ENCODE assay signal across 1 cellular context in genomic region chr16:88811600-88811849, GRCh38.
TF ChIP-seq lines count a peak whose summit lies in the region.

No MANE protein-coding gene starts in this region.

TF ChIP-seq in HepG2, 621 proteins besides CTCF, POLR2A, EP300 and RAD21 (continued from another document and continues in another):
- TF ChIP-seq, protein P1, sequence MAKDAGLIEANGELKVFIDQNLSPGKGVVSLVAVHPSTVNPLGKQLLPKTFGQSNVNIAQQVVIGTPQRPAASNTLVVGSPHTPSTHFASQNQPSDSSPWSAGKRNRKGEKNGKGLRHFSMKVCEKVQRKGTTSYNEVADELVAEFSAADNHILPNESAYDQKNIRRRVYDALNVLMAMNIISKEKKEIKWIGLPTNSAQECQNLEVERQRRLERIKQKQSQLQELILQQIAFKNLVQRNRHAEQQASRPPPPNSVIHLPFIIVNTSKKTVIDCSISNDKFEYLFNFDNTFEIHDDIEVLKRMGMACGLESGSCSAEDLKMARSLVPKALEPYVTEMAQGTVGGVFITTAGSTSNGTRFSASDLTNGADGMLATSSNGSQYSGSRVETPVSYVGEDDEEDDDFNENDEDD (CRISPR knock-in tag; IDR thresholded peaks at IDR 0.05; ENCODE audit: borderline replicate concordance) = peak; percentile 9; the same call in 1 of the 2 replicates
- TF ChIP-seq ZNF563 (CRISPR knock-in tag; IDR thresholded peaks at IDR 0.05) = peak; percentile 83
- TF ChIP-seq GABPA (IDR thresholded peaks at IDR 0.05; ENCODE audit: low read depth, low read length) = no peak
- TF ChIP-seq GABPA (CRISPR knock-in tag; IDR thresholded peaks at IDR 0.05; ENCODE audit: low read depth) = no peak
- TF ChIP-seq ZNF770 (CRISPR knock-in tag; IDR thresholded peaks at IDR 0.05) = peak; percentile 8; the same call in 1 of the 2 replicates
- peak; percentile 97 for TF ChIP-seq AGO2 (optimal IDR thresholded peaks at IDR 0.05; ENCODE audit: low read depth, low read length)
- TF ChIP-seq, protein P2, sequence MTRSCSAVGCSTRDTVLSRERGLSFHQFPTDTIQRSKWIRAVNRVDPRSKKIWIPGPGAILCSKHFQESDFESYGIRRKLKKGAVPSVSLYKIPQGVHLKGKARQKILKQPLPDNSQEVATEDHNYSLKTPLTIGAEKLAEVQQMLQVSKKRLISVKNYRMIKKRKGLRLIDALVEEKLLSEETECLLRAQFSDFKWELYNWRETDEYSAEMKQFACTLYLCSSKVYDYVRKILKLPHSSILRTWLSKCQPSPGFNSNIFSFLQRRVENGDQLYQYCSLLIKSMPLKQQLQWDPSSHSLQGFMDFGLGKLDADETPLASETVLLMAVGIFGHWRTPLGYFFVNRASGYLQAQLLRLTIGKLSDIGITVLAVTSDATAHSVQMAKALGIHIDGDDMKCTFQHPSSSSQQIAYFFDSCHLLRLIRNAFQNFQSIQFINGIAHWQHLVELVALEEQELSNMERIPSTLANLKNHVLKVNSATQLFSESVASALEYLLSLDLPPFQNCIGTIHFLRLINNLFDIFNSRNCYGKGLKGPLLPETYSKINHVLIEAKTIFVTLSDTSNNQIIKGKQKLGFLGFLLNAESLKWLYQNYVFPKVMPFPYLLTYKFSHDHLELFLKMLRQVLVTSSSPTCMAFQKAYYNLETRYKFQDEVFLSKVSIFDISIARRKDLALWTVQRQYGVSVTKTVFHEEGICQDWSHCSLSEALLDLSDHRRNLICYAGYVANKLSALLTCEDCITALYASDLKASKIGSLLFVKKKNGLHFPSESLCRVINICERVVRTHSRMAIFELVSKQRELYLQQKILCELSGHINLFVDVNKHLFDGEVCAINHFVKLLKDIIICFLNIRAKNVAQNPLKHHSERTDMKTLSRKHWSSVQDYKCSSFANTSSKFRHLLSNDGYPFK (CRISPR knock-in tag; IDR thresholded peaks at IDR 0.05; ENCODE audit: borderline replicate concordance) = peak; percentile 57; the same call in 1 of the 2 replicates
- no peak; the same call in 1 of the 2 replicates for TF ChIP-seq BORCS8-MEF2B (CRISPR knock-in tag; IDR thresholded peaks at IDR 0.05)
- TF ChIP-seq ZNF383 (CRISPR knock-in tag; IDR thresholded peaks at IDR 0.05; ENCODE audit: borderline replicate concordance) = peak; percentile 96
- TF ChIP-seq SMAD1 (CRISPR knock-in tag; IDR thresholded peaks at IDR 0.05; ENCODE audit: borderline replicate concordance, low read depth) = no peak; the same call in 1 of the 2 replicates
- peak; percentile 90; the same call in 1 of the 2 replicates for TF ChIP-seq ZNF776 (CRISPR knock-in tag; IDR thresholded peaks at IDR 0.05)
- TF ChIP-seq CCDC6 (CRISPR knock-in tag; IDR thresholded peaks at IDR 0.05) = peak; percentile 85; the same call in 1 of the 2 replicates
- no peak; the same call in 1 of the 2 replicates for TF ChIP-seq ZBTB2 (CRISPR knock-in tag; IDR thresholded peaks at IDR 0.05; ENCODE audit: low read depth)
- peak; percentile 95; the same call in 1 of the 2 replicates for TF ChIP-seq ZNF850 (CRISPR knock-in tag; conservative IDR thresholded peaks at IDR 0.05)
- no peak; the same call in 1 of the 2 replicates for TF ChIP-seq ZNF660 (CRISPR knock-in tag; IDR thresholded peaks at IDR 0.05; ENCODE audit: borderline replicate concordance, low read depth)
- 0 out of 2 replicates have a peak, but pooled peaks have one; percentile 1 for TF ChIP-seq FOSL2 (CRISPR knock-in tag; IDR thresholded peaks at IDR 0.05)
- TF ChIP-seq ZSCAN22 (CRISPR knock-in tag; IDR thresholded peaks at IDR 0.05) = peak; percentile 69; the same call in 1 of the 2 replicates
- 0 out of 2 replicates have a peak, but pooled peaks have one; percentile 84 for TF ChIP-seq IRX3 (CRISPR knock-in tag; IDR thresholded peaks at IDR 0.05; ENCODE audit: borderline replicate concordance, low read depth)
- no peak for TF ChIP-seq CREM (IDR thresholded peaks at IDR 0.05)
- 0 out of 2 replicates have a peak, but pooled peaks have one; percentile 8 for TF ChIP-seq CREM (CRISPR knock-in tag; IDR thresholded peaks at IDR 0.05)
- 0 out of 2 replicates have a peak, but pooled peaks have one; percentile 50 for TF ChIP-seq STAT5B (CRISPR knock-in tag; IDR thresholded peaks at IDR 0.05)
- 0 out of 2 replicates have a peak, but pooled peaks have one; percentile 47 for TF ChIP-seq ZNF839 (CRISPR knock-in tag; IDR thresholded peaks at IDR 0.05; ENCODE audit: borderline replicate concordance)
- TF ChIP-seq ZNF720 (CRISPR knock-in tag; IDR thresholded peaks at IDR 0.05) = no peak
- TF ChIP-seq SALL2 (CRISPR knock-in tag; IDR thresholded peaks at IDR 0.05) = peak; percentile 26; the same call in 1 of the 2 replicates
- TF ChIP-seq, protein P3, sequence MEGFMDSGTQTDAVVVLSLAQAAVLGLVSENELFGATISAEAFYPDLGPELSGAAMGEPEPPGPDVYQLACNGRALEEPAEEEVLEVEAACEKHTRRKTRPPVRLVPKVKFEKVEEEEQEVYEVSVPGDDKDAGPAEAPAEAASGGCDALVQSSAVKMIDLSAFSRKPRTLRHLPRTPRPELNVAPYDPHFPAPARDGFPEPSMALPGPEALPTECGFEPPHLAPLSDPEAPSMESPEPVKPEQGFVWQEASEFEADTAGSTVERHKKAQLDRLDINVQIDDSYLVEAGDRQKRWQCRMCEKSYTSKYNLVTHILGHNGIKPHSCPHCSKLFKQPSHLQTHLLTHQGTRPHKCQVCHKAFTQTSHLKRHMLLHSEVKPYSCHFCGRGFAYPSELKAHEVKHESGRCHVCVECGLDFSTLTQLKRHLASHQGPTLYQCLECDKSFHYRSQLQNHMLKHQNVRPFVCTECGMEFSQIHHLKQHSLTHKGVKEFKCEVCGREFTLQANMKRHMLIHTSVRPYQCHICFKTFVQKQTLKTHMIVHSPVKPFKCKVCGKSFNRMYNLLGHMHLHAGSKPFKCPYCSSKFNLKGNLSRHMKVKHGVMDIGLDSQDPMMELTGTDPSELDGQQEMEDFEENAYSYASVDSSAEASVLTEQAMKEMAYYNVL (CRISPR knock-in tag; IDR thresholded peaks at IDR 0.05; ENCODE audit: borderline replicate concordance) = peak; percentile 83; the same call in 1 of the 2 replicates
- 0 out of 2 replicates have a peak, but pooled peaks have one; percentile 6 for TF ChIP-seq ZHX1 (CRISPR knock-in tag; IDR thresholded peaks at IDR 0.05; ENCODE audit: low read depth)
- TF ChIP-seq HOXD1 (CRISPR knock-in tag; IDR thresholded peaks at IDR 0.05) = peak; percentile 75; the same call in 1 of the 2 replicates
- TF ChIP-seq ARID4A (CRISPR knock-in tag; IDR thresholded peaks at IDR 0.05; ENCODE audit: borderline replicate concordance) = peak; percentile 93
- TF ChIP-seq TGIF2 (CRISPR knock-in tag; IDR thresholded peaks at IDR 0.05) = 0 out of 2 replicates have a peak, but pooled peaks have one; percentile 8
- TF ChIP-seq, protein P4, sequence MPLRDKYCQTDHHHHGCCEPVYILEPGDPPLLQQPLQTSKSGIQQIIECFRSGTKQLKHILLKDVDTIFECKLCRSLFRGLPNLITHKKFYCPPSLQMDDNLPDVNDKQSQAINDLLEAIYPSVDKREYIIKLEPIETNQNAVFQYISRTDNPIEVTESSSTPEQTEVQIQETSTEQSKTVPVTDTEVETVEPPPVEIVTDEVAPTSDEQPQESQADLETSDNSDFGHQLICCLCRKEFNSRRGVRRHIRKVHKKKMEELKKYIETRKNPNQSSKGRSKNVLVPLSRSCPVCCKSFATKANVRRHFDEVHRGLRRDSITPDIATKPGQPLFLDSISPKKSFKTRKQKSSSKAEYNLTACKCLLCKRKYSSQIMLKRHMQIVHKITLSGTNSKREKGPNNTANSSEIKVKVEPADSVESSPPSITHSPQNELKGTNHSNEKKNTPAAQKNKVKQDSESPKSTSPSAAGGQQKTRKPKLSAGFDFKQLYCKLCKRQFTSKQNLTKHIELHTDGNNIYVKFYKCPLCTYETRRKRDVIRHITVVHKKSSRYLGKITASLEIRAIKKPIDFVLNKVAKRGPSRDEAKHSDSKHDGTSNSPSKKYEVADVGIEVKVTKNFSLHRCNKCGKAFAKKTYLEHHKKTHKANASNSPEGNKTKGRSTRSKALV (CRISPR knock-in tag; IDR thresholded peaks at IDR 0.05) = peak; percentile 49; the same call in 1 of the 2 replicates
- TF ChIP-seq XBP1 (CRISPR knock-in tag; IDR thresholded peaks at IDR 0.05) = no peak
- TF ChIP-seq ZC3H4 (CRISPR knock-in tag; IDR thresholded peaks at IDR 0.05; ENCODE audit: borderline replicate concordance) = no peak
- peak; percentile 2; the same call in 1 of the 2 replicates for TF ChIP-seq ZNF576 (CRISPR knock-in tag; IDR thresholded peaks at IDR 0.05)
- peak; percentile 52; the same call in 1 of the 2 replicates for TF ChIP-seq CC2D1A (CRISPR knock-in tag; IDR thresholded peaks at IDR 0.05)
- peak; percentile 23; the same call in 1 of the 2 replicates for TF ChIP-seq GPN1 (CRISPR knock-in tag; IDR thresholded peaks at IDR 0.05; ENCODE audit: borderline replicate concordance)
- peak; percentile 69 for TF ChIP-seq ZZZ3 (CRISPR knock-in tag; IDR thresholded peaks at IDR 0.05; ENCODE audit: borderline replicate concordance)
- TF ChIP-seq ZNF709 (CRISPR knock-in tag; IDR thresholded peaks at IDR 0.05) = peak; percentile 86
- peak; percentile 7; the same call in 1 of the 2 replicates for TF ChIP-seq FOXO1 (CRISPR knock-in tag; IDR thresholded peaks at IDR 0.05)
- TF ChIP-seq SNAPC2 (CRISPR knock-in tag; IDR thresholded peaks at IDR 0.05) = 0 out of 2 replicates have a peak, but pooled peaks have one; percentile 13
- peak; percentile 35; the same call in 1 of the 2 replicates for TF ChIP-seq SNAI1 (CRISPR knock-in tag; IDR thresholded peaks at IDR 0.05; ENCODE audit: borderline replicate concordance)
- no peak for TF ChIP-seq GABPB1 (CRISPR knock-in tag; IDR thresholded peaks at IDR 0.05)
